18 cellular contexts compared by ENCODE assay signal in genomic region chr13:35144496-35144895, GRCh38.
DNase-seq lines count a peak whose midpoint lies in the region; ATAC-seq, FAIRE-seq and TF ChIP-seq lines count a peak whose summit lies in the region.
"Had no signal": no experiment of that assay in that cellular context is flagged by ENCODE, and none has a peak within 500 bp of the region (broad histone marks: within the 10 kb centered on the region; RNA-seq: fewer than 3 reads in every experiment).

No MANE protein-coding gene starts in this region.

- H3K4me2 ChIP-seq in HCT116 (ENCODE audit: low read length) (no peak overlapping the region), astrocyte (ENCODE audit: low read length) (no peak overlapping the region)

- H3K27ac Mint-ChIP-seq in astrocyte (ENCODE audit: unreplicated experiment), result no peak overlapping the region
- H3K27ac Mint-ChIP-seq: activated B cell treated with CpG ODN at 0.5 μM for 24 hours; naive thymus-derived CD8-positive, alpha-beta T cell had no signal

- H3K27me3 ChIP-seq in BE2C, result no peaks in the 10 kb centered on the region
- no peaks in the 10 kb centered on the region for H3K27me3 ChIP-seq in HCT116 (ENCODE audit: insufficient read depth, low read length)
- H3K27me3 ChIP-seq in astrocyte (ENCODE audit: insufficient read depth, low read length), result no peaks in the 10 kb centered on the region
- H3K27me3 ChIP-seq: dorsolateral prefrontal cortex had no signal

- no peak overlapping the region for H3K9ac ChIP-seq in HCT116 (ENCODE audit: low read length)
- no peak overlapping the region for H3K9ac ChIP-seq in astrocyte (ENCODE audit: low read length)

- no peak for TF ChIP-seq CTCF in BE2C (IDR thresholded peaks at IDR 0.05; ENCODE audit: low read depth, low read length)
- TF ChIP-seq CTCF in HCT116 (IDR thresholded peaks at IDR 0.05 in 2 of 3, conservative IDR thresholded peaks at IDR 0.05 in 1 of 3; ENCODE audit: borderline replicate concordance in 1 of 3, insufficient read depth in 1 of 3, low read depth in 2 of 3, low read length in 2 of 3), result no peak
- TF ChIP-seq CTCF in astrocyte (IDR thresholded peaks at IDR 0.05; ENCODE audit: insufficient read depth, low read depth, low read length), result no peak
- no peak for TF ChIP-seq CTCF in coronary artery (IDR thresholded peaks at IDR 0.05)

- no peak for FAIRE-seq in astrocyte (lab: Jason Lieb, UNC)

- TF ChIP-seq RAD21 in HCT116 (IDR thresholded peaks at IDR 0.05; ENCODE audit: low read depth), result no peak

- H3K27ac ChIP-seq in HCT116 (ENCODE audit: low read depth, low read length), result no peak overlapping the region
- H3K27ac ChIP-seq in astrocyte (ENCODE audit: low read depth, low read length), result no peak overlapping the region
- no peak overlapping the region for H3K27ac ChIP-seq in coronary artery
- H3K27ac ChIP-seq: dorsolateral prefrontal cortex, psoas muscle had no signal

- CTCF ChIA-PET in HCT116 (lab: Charles Lee), result no interaction called here

- no peak overlapping the region for H2AFZ ChIP-seq in HCT116 (ENCODE audit: low read depth, low read length, poor library complexity, severe bottlenecking)
- no peak overlapping the region for H2AFZ ChIP-seq in astrocyte (ENCODE audit: low read depth, low read length)

- intact Hi-C loops in HCT116 (cut with micrococcal nuclease), result no loop called here

- TF ChIP-seq POLR2A in HCT116 (IDR thresholded peaks at IDR 0.05; ENCODE audit: borderline replicate concordance, extremely low read depth, insufficient read depth, insufficient read length), result no peak

- BruUV-seq in HCT116 (replicated peaks; lab: Mats Ljungman, UMichigan), result no TSS peak

- POLR2A ChIA-PET in HCT116 (lab: Charles Lee), result no interaction called here

- no peaks in the 10 kb centered on the region for H3K27me3 Mint-ChIP-seq in astrocyte (ENCODE audit: low read depth, unreplicated experiment)
- H3K27me3 Mint-ChIP-seq: activated B cell treated with CpG ODN at 0.5 μM for 24 hours; naive thymus-derived CD8-positive, alpha-beta T cell had no signal

- H3K36me3 Mint-ChIP-seq in astrocyte (ENCODE audit: low read depth, unreplicated experiment), result peaks cover 12% of the 10 kb centered on the region

- peaks cover 8% of the 10 kb centered on the region for H3K4me1 ChIP-seq in BE2C
- no peaks in the 10 kb centered on the region for H3K4me1 ChIP-seq in HCT116 (ENCODE audit: control insufficient read depth in 1 of 2, insufficient read depth in 2 of 2, low read length in 2 of 2)
- no peaks in the 10 kb centered on the region for H3K4me1 ChIP-seq in astrocyte (ENCODE audit: insufficient read depth, low read length)

- no peaks in the 10 kb centered on the region for H3K36me3 ChIP-seq in BE2C
- no peaks in the 10 kb centered on the region for H3K36me3 ChIP-seq in HCT116 (ENCODE audit: control insufficient read depth in 1 of 2, insufficient read depth in 2 of 2, low read length in 2 of 2)
- H3K36me3 ChIP-seq in astrocyte (ENCODE audit: insufficient read depth, low read length), result no peaks in the 10 kb centered on the region

- DNase-seq in BE2C (peak; percentile 38), HCT116 (ENCODE audit: low read depth, low spot score) (no peak), astrocyte (ENCODE audit: low read depth) (peak; percentile 4), medulla oblongata (ENCODE audit: extremely low spot score) (peak; percentile 58), coronary artery (ENCODE audit: low spot score) (no peak)
- DNase-seq: activated B cell treated with CpG ODN at 0.5 μM for 24 hours; activated gamma-delta T cell treated with Interleukin-2 at 50 U/mL for 16 hours; AML-193; dorsolateral prefrontal cortex; GOT3; naive thymus-derived CD8-positive, alpha-beta T cell; NCI-H2081 treated with DMSO at 0.1 percent for 48 hours; NCI-H774; psoas muscle; T-helper 1 cell had no signal

- H3K9me3 ChIP-seq in BE2C (no peaks in the 10 kb centered on the region), HCT116 (ENCODE audit: control insufficient read depth in 1 of 2, insufficient read depth in 1 of 2, low read depth in 1 of 2, low read length in 2 of 2) (no peaks in the 10 kb centered on the region), astrocyte (ENCODE audit: insufficient read depth, low read depth, low read length) (no peaks in the 10 kb centered on the region)
- H3K9me3 ChIP-seq: psoas muscle had no signal

- H3K9me2 ChIP-seq in HCT116 (ENCODE audit: insufficient read depth), result no peaks in the 10 kb centered on the region

- no peak overlapping the region for H3K4me3 Mint-ChIP-seq in astrocyte (ENCODE audit: unreplicated experiment)
- H3K4me3 Mint-ChIP-seq: activated B cell treated with CpG ODN at 0.5 μM for 24 hours; naive thymus-derived CD8-positive, alpha-beta T cell had no signal

- RAD21 ChIA-PET in HCT116 (lab: Charles Lee; ENCODE audit: low non-redundant PET in 1 of 2, low total read pairs in 2 of 2, uncharacterized antibody in 2 of 2, unreplicated experiment in 2 of 2), result no interaction called here

- peaks cover 4% of the 10 kb centered on the region for H3K4me1 Mint-ChIP-seq in astrocyte (ENCODE audit: low read depth, unreplicated experiment)
- H3K4me1 Mint-ChIP-seq: activated B cell treated with CpG ODN at 0.5 μM for 24 hours had no signal

- H4K20me1 ChIP-seq in HCT116 (ENCODE audit: insufficient read depth), result no peaks in the 10 kb centered on the region
- H4K20me1 ChIP-seq in astrocyte (ENCODE audit: insufficient read depth, low read length), result no peaks in the 10 kb centered on the region

- H3K4me3 ChIP-seq in BE2C (ENCODE audit: low read depth, low read length) (no peak overlapping the region), HCT116 (replicated peaks in 1 of 2; ENCODE audit: low read depth in 1 of 2, low read length in 2 of 2) (no peak overlapping the region), astrocyte (ENCODE audit: insufficient read depth, low read depth, low read length) (no peak overlapping the region), coronary artery (no peak overlapping the region)
- H3K4me3 ChIP-seq: dorsolateral prefrontal cortex, psoas muscle had no signal

- no peaks in the 10 kb centered on the region for H3K79me2 ChIP-seq in HCT116 (ENCODE audit: insufficient read depth, low read length)
- H3K79me2 ChIP-seq in astrocyte (ENCODE audit: insufficient read depth, low read length), result no peaks in the 10 kb centered on the region

- H3K9me3 Mint-ChIP-seq in astrocyte (ENCODE audit: unreplicated experiment), result peaks cover 3% of the 10 kb centered on the region
- H3K9me3 Mint-ChIP-seq: activated B cell treated with CpG ODN at 0.5 μM for 24 hours had no signal

- no peak for ATAC-seq in HCT116
- ATAC-seq in GM18907 (IDR thresholded peaks at IDR 0.05; ENCODE audit: unreplicated experiment), result no peak
- ATAC-seq in GM21529 (IDR thresholded peaks at IDR 0.05; ENCODE audit: unreplicated experiment), result no peak
- no peak for ATAC-seq in GM19324 (IDR thresholded peaks at IDR 0.05; ENCODE audit: low FRiP score, unreplicated experiment)
- ATAC-seq: naive thymus-derived CD8-positive, alpha-beta T cell; psoas muscle had no signal

TF ChIP-seq in HCT116, 20 proteins besides CTCF, POLR2A, EP300 and RAD21:
- TF ChIP-seq TCF7L2 (IDR thresholded peaks at IDR 0.05; ENCODE audit: borderline replicate concordance, extremely low read depth, insufficient read depth, insufficient read length), result peak; percentile 16
- no peak for TF ChIP-seq CEBPB (IDR thresholded peaks at IDR 0.05; ENCODE audit: low read depth)
- no peak for TF ChIP-seq FOSL1 (IDR thresholded peaks at IDR 0.05; ENCODE audit: low read depth)

Comparison
In these comparisons a context has a peak if more than half of its experiments do, and no peak if none do; other contexts are left out.
1. DNase-seq: peak in BE2C (single experiment), astrocyte (single experiment) and medulla oblongata (single experiment); none in HCT116 (single experiment) and coronary artery (single experiment).